22 cellular contexts compared by ENCODE assay signal in the genomic region with DNA sequence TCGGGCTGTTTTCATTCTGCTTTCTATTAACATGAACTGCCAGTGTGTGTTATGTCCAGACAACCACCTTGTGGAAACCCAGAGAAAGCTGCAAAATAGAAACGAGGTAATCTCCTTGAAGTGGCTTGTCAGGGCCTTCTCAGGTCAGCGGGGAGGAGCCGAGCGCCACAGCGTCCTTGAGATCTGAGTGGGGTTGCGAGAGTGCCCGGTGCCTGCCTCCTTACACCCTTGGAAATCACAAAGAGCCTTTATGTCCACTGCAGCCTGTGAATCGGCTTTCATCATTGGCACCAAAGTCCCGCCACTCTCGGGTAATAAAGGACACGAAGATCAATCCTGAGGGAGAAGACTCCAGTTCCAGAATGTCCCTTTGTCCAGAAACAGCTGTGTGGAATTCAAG.
DNase-seq lines count a peak whose midpoint lies in the region; TF ChIP-seq lines count a peak whose summit lies in the region.
"Had no signal": no experiment of that assay in that cellular context is flagged by ENCODE, and none has a peak within 500 bp of the region (broad histone marks: within the 10 kb centered on the region; RNA-seq: fewer than 3 reads in every experiment).

No MANE protein-coding gene starts in this region.

- H3K18ac ChIP-seq in neuronal stem cell (ENCODE audit: low read length): no peak overlapping the region

- peaks cover 0 to 3% of the 10 kb centered on the region in 2 donors for H3K9me3 ChIP-seq in neuronal stem cell (replicated peaks in 1 of 2; ENCODE audit: control insufficient read depth in 2 of 2, insufficient read depth in 1 of 2, low read depth in 1 of 2, low read length in 2 of 2)
- H3K9me3 ChIP-seq: Peyer's patch had no signal

- no peaks in the 10 kb centered on the region for H3K79me1 ChIP-seq in neuronal stem cell (ENCODE audit: low read depth, low read length)

- peaks cover 0 to 7% of the 10 kb centered on the region in 2 donors for H3K4me1 ChIP-seq in neuronal stem cell (ENCODE audit: control insufficient read depth in 2 of 2, insufficient read depth in 1 of 2, low read depth in 1 of 2, low read length in 2 of 2)
- H3K4me1 ChIP-seq: BLaER1, Peyer's patch had no signal

- no peak overlapping the region for H2BK5ac ChIP-seq in neuronal stem cell (ENCODE audit: low read length)

- H4K91ac ChIP-seq in neuronal stem cell (ENCODE audit: low read depth, low read length, poor library complexity): no peak overlapping the region

- no peak for TF ChIP-seq CTCF in type B pancreatic cell (conservative IDR thresholded peaks at IDR 0.05)

- no CpG with 5 or more reads among the region's 12 CpGs for WGBS in neuronal stem cell (ENCODE audit: extremely low coverage in 2 of 2, insufficient read length in 2 of 2, insufficient replicate concordance in 1 of 2), 2 donors

- DNase-seq in DMS79 treated with DMSO at 0.1 percent for 48 hours (lab: John Stamatoyannopoulos, UW) (peak; percentile 7), DMS79 (lab: John Stamatoyannopoulos, UW) (no peak), globus pallidus (ENCODE audit: low spot score) (peak; percentile 30), neuronal stem cell (ENCODE audit: low spot score) (no peak), type B pancreatic cell (ENCODE audit: extremely low spot score, unreplicated experiment) (peak; percentile 44), activated gamma-delta T cell (lab: John Stamatoyannopoulos, UW) (no peak)
- DNase-seq in activated effector memory CD4-positive, alpha-beta T cell treated with anti-CD3 and anti-CD28 coated beads, Interleukin-2, amount 50 U/mL, for 16 hours: no peak
- no peak for DNase-seq in stimulated activated CD4-positive, alpha-beta T cell treated with anti-CD3 and anti-CD28 coated beads, Interleukin-1b, Interleukin-23, amount 100 ng/mL, for 48 hours
- DNase-seq: CD8-positive, alpha-beta memory T cell; GDM1; GOT3; KBM-7; MV-4-11; NCI-H1417; NCI-H187 treated with DMSO at 0.1 percent for 48 hours; NCI-H2171; NCI-H510A; NCI-H774; Peyer's patch had no signal

- no peaks in the 10 kb centered on the region for H3K4me1 Mint-ChIP-seq in type B pancreatic cell (ENCODE audit: unreplicated experiment)
- H3K4me1 Mint-ChIP-seq: CD8-positive, alpha-beta memory T cell had no signal

- H3K27me3 ChIP-seq in neuronal stem cell (ENCODE audit: control insufficient read depth in 3 of 3, insufficient read depth in 3 of 3, low read depth in 1 of 3, low read length in 3 of 3): peaks cover 0 to 33% (median 0%) of the 10 kb centered on the region in 3 experiments
- H3K27me3 ChIP-seq: BLaER1, Peyer's patch had no signal

- H2BK15ac ChIP-seq in neuronal stem cell (ENCODE audit: low read length): no peak overlapping the region

- peak overlapping the region in 1 of 2 donors; percentile 13 for H3K4me3 ChIP-seq in neuronal stem cell (ENCODE audit: low read length in 2 of 2)
- H3K4me3 ChIP-seq: BLaER1, GM12878, Peyer's patch had no signal

- H3K23ac ChIP-seq in neuronal stem cell (ENCODE audit: low read depth, low read length, poor library complexity): no peak overlapping the region

- no peaks in the 10 kb centered on the region for H3K9me3 Mint-ChIP-seq in type B pancreatic cell
- H3K9me3 Mint-ChIP-seq: CD8-positive, alpha-beta memory T cell had no signal

- no peak overlapping the region for H3K27ac ChIP-seq in neuronal stem cell (replicated peaks; ENCODE audit: low read length)
- H3K27ac ChIP-seq: 22Rv1, BLaER1, Peyer's patch had no signal

- no peak overlapping the region for H2BK12ac ChIP-seq in neuronal stem cell (ENCODE audit: low read length)

- H2BK120ac ChIP-seq in neuronal stem cell (ENCODE audit: low read depth, low read length): no peak overlapping the region

- H3K14ac ChIP-seq in neuronal stem cell (ENCODE audit: low read length): no peak overlapping the region

- no peaks in the 10 kb centered on the region for H3K36me3 Mint-ChIP-seq in type B pancreatic cell
- H3K36me3 Mint-ChIP-seq: CD8-positive, alpha-beta memory T cell had no signal

- H3K27me3 Mint-ChIP-seq in type B pancreatic cell: peaks cover 17% of the 10 kb centered on the region

- H3K36me3 ChIP-seq in neuronal stem cell (replicated peaks in 1 of 2; ENCODE audit: control insufficient read depth in 2 of 2, insufficient read depth in 2 of 2, low read length in 2 of 2): no peaks in the 10 kb centered on the region
- H3K36me3 ChIP-seq: BLaER1, Peyer's patch had no signal

- no peak overlapping the region for H3K27ac Mint-ChIP-seq in type B pancreatic cell

- no peak overlapping the region for H2AK5ac ChIP-seq in neuronal stem cell (ENCODE audit: low read depth, low read length)

- peak overlapping the region; percentile 74 for H2AFZ ChIP-seq in neuronal stem cell (ENCODE audit: low read length)

- H3K4ac ChIP-seq in neuronal stem cell (ENCODE audit: low read length): no peak overlapping the region

- H3K4me3 Mint-ChIP-seq in type B pancreatic cell: no peak overlapping the region
- H3K4me3 Mint-ChIP-seq: CD8-positive, alpha-beta memory T cell had no signal

- H4K8ac ChIP-seq in neuronal stem cell (ENCODE audit: low read depth, low read length): no peak overlapping the region

- H3K4me2 ChIP-seq in neuronal stem cell (ENCODE audit: insufficient read depth, low read length, poor library complexity, severe bottlenecking): no peak overlapping the region
- H3K4me2 ChIP-seq: BLaER1 had no signal

- H3K9ac ChIP-seq in neuronal stem cell (ENCODE audit: low read depth, low read length, poor library complexity): no peak overlapping the region
- H3K9ac ChIP-seq: BLaER1 had no signal

Comparison
In these comparisons a context has a peak if more than half of its experiments do, and no peak if none do; other contexts are left out.
1. DNase-seq: peak in DMS79 treated with DMSO at 0.1 percent for 48 hours (single experiment), globus pallidus (single experiment) and type B pancreatic cell (single experiment); none in DMS79 (single experiment), neuronal stem cell (single experiment), activated gamma-delta T cell (single experiment), activated effector memory CD4-positive, alpha-beta T cell treated with anti-CD3 and anti-CD28 coated beads, Interleukin-2, amount 50 U/mL, for 16 hours (single experiment) and stimulated activated CD4-positive, alpha-beta T cell treated with anti-CD3 and anti-CD28 coated beads, Interleukin-1b, Interleukin-23, amount 100 ng/mL, for 48 hours (single experiment).